10 cellular contexts compared by ENCODE assay signal in genomic region chr22:22380098-22381030, GRCh38.
A peak's percentile ranks its signal among the peaks of the same experiment; 100 is the strongest.
DNase-seq lines count a peak whose midpoint lies in the region; ATAC-seq, FAIRE-seq and TF ChIP-seq lines count a peak whose summit lies in the region.
"Had no signal": no experiment of that assay in that cellular context is flagged by ENCODE, and none has a peak within 500 bp of the region (broad histone marks: within the 10 kb centered on the region; RNA-seq: fewer than 3 reads in every experiment).

No MANE protein-coding gene starts in this region.

- FAIRE-seq in GM12891 (lab: Jason Lieb, UNC): peak; percentile 86

- peak; percentile 12 for DNase-seq in A673 (ENCODE audit: low spot score)
- peak; percentile 37 for DNase-seq in GM12891 (ENCODE audit: insufficient read length, low spot score)
- DNase-seq in OCI-LY7 (ENCODE audit: low spot score): peak; percentile 95
- peak; percentile 72 for DNase-seq in iPS-NIHi11 (ENCODE audit: low spot score)
- no peak for DNase-seq in caudate nucleus (lab: John Stamatoyannopoulos, UW)
- no peak for DNase-seq in HT-29 (ENCODE audit: low spot score)
- DNase-seq: foreskin fibroblast, NCI-H446 had no signal

- peak overlapping the region; percentile 83; the same call in 1 of the 2 replicates for H2AFZ ChIP-seq in OCI-LY7 (ENCODE audit: low read length)

- H3K4me2 ChIP-seq in OCI-LY7 (ENCODE audit: low read length): peak overlapping the region; percentile 76

- H3K36me3 ChIP-seq in A673 (ENCODE audit: insufficient read depth, low read length, poor library complexity, severe bottlenecking) (no peaks in the 10 kb centered on the region), OCI-LY7 (ENCODE audit: insufficient read depth, low read length) (no peaks in the 10 kb centered on the region)

- CTCF ChIA-PET in A673 (lab: Charles Lee): no interaction called here
- CTCF ChIA-PET in OCI-LY7 (lab: Charles Lee; ENCODE audit: unreplicated experiment): interaction anchor here (0.5 to 2.0 kb wide), 17 partner anchors 11 to 366 kb away, joined by 3 to 9 read pairs (median 4); no protein-coding TSS in a partner anchor

- H3K27me3 ChIP-seq in A673 (replicated peaks; ENCODE audit: insufficient read depth, low read depth, low read length, poor library complexity): peaks cover 57% of the 10 kb centered on the region

- no peaks in the 10 kb centered on the region for H4K20me1 ChIP-seq in OCI-LY7 (ENCODE audit: insufficient read depth, low read length)

- no peak for TF ChIP-seq POLR2A in GM12891 (IDR thresholded peaks at IDR 0.05; ENCODE audit: low read depth, low read length)

- H3K4me1 ChIP-seq in A673 (ENCODE audit: insufficient read depth, low read length, poor library complexity, severe bottlenecking) (no peaks in the 10 kb centered on the region), OCI-LY7 (ENCODE audit: insufficient read depth, low read length, poor library complexity, severe bottlenecking) (peaks cover 85% of the 10 kb centered on the region)

- intact Hi-C loops in A673 (cut with micrococcal nuclease; ENCODE audit: unreplicated experiment) (no loop called here), OCI-LY7 (cut with micrococcal nuclease; ENCODE audit: unreplicated experiment) (loop anchor here (1.0 to 2.0 kb wide), 6 partner anchors 15 to 83 kb away; no protein-coding TSS in a partner anchor)

- ATAC-seq in HG03108 (IDR thresholded peaks at IDR 0.05; ENCODE audit: unreplicated experiment) (no peak), GM19463 (IDR thresholded peaks at IDR 0.05; ENCODE audit: unreplicated experiment) (no peak)

- no TSS peak for BruUV-seq in A673 (replicated peaks; lab: Mats Ljungman, UMichigan)
- BruUV-seq in OCI-LY7 (replicated peaks; lab: Mats Ljungman, UMichigan): no TSS peak

- POLR2A ChIA-PET in A673 (lab: Charles Lee; ENCODE audit: low non-redundant PET) (no interaction called here), OCI-LY7 (lab: Charles Lee) (interaction anchor here (0.7 to 5.6 kb wide), 12 partner anchors 12 to 173 kb away, joined by 3 to 40 read pairs (median 4); no protein-coding TSS in a partner anchor)

- H3K79me2 ChIP-seq in OCI-LY7 (ENCODE audit: insufficient read depth, low read depth, low read length): no peaks in the 10 kb centered on the region

- H3K27ac ChIP-seq in A673 (ENCODE audit: low read depth, low read length, poor library complexity, severe bottlenecking) (no peak overlapping the region), OCI-LY7 (ENCODE audit: low read depth, low read length, poor library complexity, severe bottlenecking) (peak overlapping the region; percentile 70), caudate nucleus (ENCODE audit: low read depth, low read length) (no peak overlapping the region)

- no peak overlapping the region for H3K4me3 ChIP-seq in A673 (ENCODE audit: low read depth, low read length, poor library complexity, severe bottlenecking)
- H3K4me3 ChIP-seq in OCI-LY7 (ENCODE audit: low read depth, low read length, poor library complexity, severe bottlenecking): peak overlapping the region; percentile 49

- no peaks in the 10 kb centered on the region for H3K9me2 ChIP-seq in OCI-LY7 (ENCODE audit: insufficient read depth, low read length)

- TF ChIP-seq CTCF in A673 (conservative IDR thresholded peaks at IDR 0.05; ENCODE audit: low read depth, low read length) (peak; percentile 37), OCI-LY7 (conservative IDR thresholded peaks at IDR 0.05; ENCODE audit: low read length) (peak; percentile 80)

- H3K9me3 ChIP-seq in A673 (ENCODE audit: low read depth, low read length, poor library complexity, severe bottlenecking): no peaks in the 10 kb centered on the region
- H3K9me3 ChIP-seq in OCI-LY7 (ENCODE audit: low read length): no peaks in the 10 kb centered on the region

TF ChIP-seq in GM12891, 5 proteins besides CTCF, POLR2A, EP300 and RAD21:
- no peak for TF ChIP-seq POLR2AphosphoS5 (IDR thresholded peaks at IDR 0.05; ENCODE audit: low read depth, low read length)
- no peak for TF ChIP-seq POU2F2 (IDR thresholded peaks at IDR 0.05; ENCODE audit: low read depth, low read length)

Comparison
In these comparisons a context has a peak if more than half of its experiments do, and no peak if none do; other contexts are left out.
1. DNase-seq: peak in A673 (single experiment), GM12891 (single experiment), OCI-LY7 (single experiment) and iPS-NIHi11 (single experiment); none in caudate nucleus (0 of 61) and HT-29 (single experiment).